1 cellular context compared by ENCODE assay signal in genomic region chr1:212938846-212939245, GRCh38.
A peak's percentile ranks its signal among the peaks of the same experiment; 100 is the strongest.
TF ChIP-seq lines count a peak whose summit lies in the region.

No MANE protein-coding gene starts in this region.

TF ChIP-seq in H1, 55 proteins besides CTCF, POLR2A, EP300 and RAD21 (continued from another document):
- TF ChIP-seq CHD7 (IDR thresholded peaks at IDR 0.05; ENCODE audit: insufficient replicate concordance, low read length) (no peak), ATF3 (IDR thresholded peaks at IDR 0.05; ENCODE audit: insufficient read depth, low read depth, low read length) (0 out of 2 replicates have a peak, but pooled peaks have one; percentile 3)
